15 cellular contexts compared by ENCODE assay signal in genomic region chr3:153247331-153248311, GRCh38.
DNase-seq lines count a peak whose midpoint lies in the region; ATAC-seq, FAIRE-seq and TF ChIP-seq lines count a peak whose summit lies in the region.
"Had no signal": no experiment of that assay in that cellular context is flagged by ENCODE, and none has a peak within 500 bp of the region (broad histone marks: within the 10 kb centered on the region; RNA-seq: fewer than 3 reads in every experiment).

No MANE protein-coding gene starts in this region.

- H3K36me3 ChIP-seq in heart right ventricle (no peaks in the 10 kb centered on the region), K562 (ENCODE audit: control insufficient read depth, insufficient read depth, low read length) (no peaks in the 10 kb centered on the region), muscle layer of duodenum (ENCODE audit: control insufficient read depth in 1 of 2, insufficient read depth in 2 of 2, low read length in 2 of 2) (no peaks in the 10 kb centered on the region), urinary bladder (ENCODE audit: insufficient read depth) (no peaks in the 10 kb centered on the region)
- H3K36me3 ChIP-seq: right lobe of liver had no signal

- BruUV-seq in K562 (replicated peaks; lab: Mats Ljungman, UMichigan), result no TSS peak

- 62 to 75% methylated on average over 7 of the region's 7 CpGs for WGBS in heart right ventricle, 2 donors
- 32% methylated on average over 7 of the region's 7 CpGs for WGBS in K562 (ENCODE audit: insufficient coverage, low coverage, missing lambda C conversion rate)
- 43% methylated on average over 7 of the region's 7 CpGs for WGBS in urinary bladder

- H3K4me1 ChIP-seq in heart right ventricle, result peaks cover 0 to 36% (median 0%) of the 10 kb centered on the region in 9 donors
- no peaks in the 10 kb centered on the region for H3K4me1 ChIP-seq in K562 (replicated peaks in 1 of 2; ENCODE audit: control insufficient read depth in 2 of 2, insufficient read depth in 2 of 2, low read length in 2 of 2)
- peaks cover 3 to 6% of the 10 kb centered on the region in 2 donors for H3K4me1 ChIP-seq in muscle layer of duodenum (ENCODE audit: control insufficient read depth in 1 of 2, insufficient read depth in 2 of 2, low read length in 2 of 2)
- no peaks in the 10 kb centered on the region for H3K4me1 ChIP-seq in urinary bladder (ENCODE audit: insufficient read depth)
- H3K4me1 ChIP-seq: right lobe of liver had no signal

- CTCF ChIA-PET in K562 (lab: Yijun Ruan, JAX; ENCODE audit: low intra/inter-chr PET ratio), result no interaction called here

- TF ChIP-seq RAD21 in K562 (CRISPR knock-in tag; conservative IDR thresholded peaks at IDR 0.05 in 1 of 2, IDR thresholded peaks at IDR 0.05 in 1 of 2), result no peak

- intact Hi-C loops in heart right ventricle (cut with DNase I), result no loop called here
- intact Hi-C loops in left cardiac atrium (cut with DNase I), result no loop called here
- intact Hi-C loops in K562 (cut with micrococcal nuclease), result no loop called here

- H3K4me2 ChIP-seq in K562 (ENCODE audit: insufficient read depth, low read length), result no peak overlapping the region

- TF ChIP-seq POLR2A in K562 (conservative IDR thresholded peaks at IDR 0.05), result no peak

- no peak overlapping the region for H3K9ac ChIP-seq in K562 (ENCODE audit: insufficient read depth in 1 of 2, low read depth in 2 of 2, low read length in 2 of 2)

- H3K27ac ChIP-seq in heart right ventricle (peak overlapping the region in 6 of 10 donors; percentile 17 to 82 (median 44)), K562 (ENCODE audit: extremely low read depth, low read depth, low read length) (no peak overlapping the region), muscle layer of duodenum (ENCODE audit: low read length) (peak overlapping the region; percentile 70), urinary bladder (ENCODE audit: low read depth) (peak overlapping the region; percentile 59)

- POLR2A ChIA-PET in K562 (lab: Yijun Ruan, JAX), result no interaction called here

- H2AFZ ChIP-seq in K562 (ENCODE audit: low read depth, low read length), result peak overlapping the region; percentile 52; the same call in 1 of the 2 replicates

- in situ Hi-C loops in K562 (cut with MboI), result no loop called here

- ATAC-seq in heart right ventricle (peak in 2 of 8 donors; percentile 28 to 42), left cardiac atrium (no peak), K562 (no peak), GM21367 (IDR thresholded peaks at IDR 0.05; ENCODE audit: unreplicated experiment) (no peak)

- no peaks in the 10 kb centered on the region for H4K20me1 ChIP-seq in K562 (replicated peaks; ENCODE audit: control insufficient read depth, insufficient read depth, low read length)

- no peak for TF ChIP-seq CTCF in heart right ventricle (IDR thresholded peaks at IDR 0.05)
- TF ChIP-seq CTCF in K562 (IDR thresholded peaks at IDR 0.05 in 2 of 3, conservative IDR thresholded peaks at IDR 0.05 in 1 of 3; ENCODE audit: insufficient read depth in 2 of 3, low read depth in 1 of 3, low read length in 3 of 3), result no peak

- DNase-seq in heart right ventricle, result no peak
- DNase-seq in left cardiac atrium, result no peak
- DNase-seq in K562 (ENCODE audit: extremely low read depth in 1 of 4, low spot score in 3 of 4), result no peak
- DNase-seq in GM19238 (ENCODE audit: insufficient read length, low spot score), result no peak
- DNase-seq in NCI-H446 (lab: John Stamatoyannopoulos, UW), result no peak
- DNase-seq: activated CD8-positive, alpha-beta memory T cell treated with anti-CD3 and anti-CD28 coated beads for 24 hours; activated effector memory CD4-positive, alpha-beta T cell treated with anti-CD3 and anti-CD28 coated beads, Interleukin-2, amount 50 U/mL, for 16 hours; Kasumi-1; naive B cell; NCI-H187 treated with DMSO at 0.1 percent for 48 hours; right lobe of liver had no signal

- TF ChIP-seq EP300 in K562 (IDR thresholded peaks at IDR 0.05; ENCODE audit: low read length), result no peak

- FAIRE-seq in K562 (lab: Jason Lieb, UNC), result no peak
- FAIRE-seq: TTC549 had no signal

- H3K9me3 ChIP-seq in heart right ventricle (no peaks in the 10 kb centered on the region), K562 (replicated peaks; ENCODE audit: control insufficient read depth, insufficient read depth, low read depth, low read length) (no peaks in the 10 kb centered on the region), muscle layer of duodenum (ENCODE audit: control insufficient read depth in 1 of 2, low read length in 2 of 2) (no peaks in the 10 kb centered on the region)
- H3K9me3 ChIP-seq: right lobe of liver had no signal

- H3K9me1 ChIP-seq in K562 (ENCODE audit: control insufficient read depth, insufficient read depth, low read length), result no peaks in the 10 kb centered on the region

- H3K4me3 ChIP-seq in heart right ventricle (no peak overlapping the region), K562 (no peak overlapping the region), muscle layer of duodenum (ENCODE audit: low read depth in 1 of 2, low read length in 2 of 2) (no peak overlapping the region), urinary bladder (ENCODE audit: low read depth, low read length) (no peak overlapping the region)
- H3K4me3 ChIP-seq: right lobe of liver had no signal

- no peaks in the 10 kb centered on the region for H3K79me2 ChIP-seq in K562 (ENCODE audit: control insufficient read depth, insufficient read depth, low read length)

- H3K27me3 ChIP-seq in heart right ventricle, result no peaks in the 10 kb centered on the region
- no peaks in the 10 kb centered on the region for H3K27me3 ChIP-seq in K562 (ENCODE audit: control insufficient read depth in 2 of 2, insufficient read depth in 2 of 2, low read length in 2 of 2)
- H3K27me3 ChIP-seq in muscle layer of duodenum (ENCODE audit: low read depth, low read length), result no peaks in the 10 kb centered on the region
- H3K27me3 ChIP-seq: right lobe of liver had no signal

TF ChIP-seq in K562, 482 proteins besides CTCF, POLR2A, EP300 and RAD21 (continues in another document):
- TF ChIP-seq ZBTB43 (CRISPR knock-in tag; IDR thresholded peaks at IDR 0.05) (no peak), ZNF3 (CRISPR knock-in tag; IDR thresholded peaks at IDR 0.05) (no peak), HNRNPK (IDR thresholded peaks at IDR 0.05; ENCODE audit: low read depth, low read length, poor library complexity, severe bottlenecking) (no peak), CEBPG (CRISPR knock-in tag; IDR thresholded peaks at IDR 0.05) (no peak), CEBPG (tag; conservative IDR thresholded peaks at IDR 0.05 in 1 of 2, IDR thresholded peaks at IDR 0.05 in 1 of 2) (no peak), ZFP36 (IDR thresholded peaks at IDR 0.05; ENCODE audit: low read depth, low read length, partially characterized antibody) (no peak), JUND (IDR thresholded peaks at IDR 0.05; ENCODE audit: borderline replicate concordance, low read depth, low read length) (no peak), JUND (tag; IDR thresholded peaks at IDR 0.05; ENCODE audit: borderline replicate concordance, low read depth, low read length) (no peak), MCM3 (IDR thresholded peaks at IDR 0.05) (no peak)
- TF ChIP-seq, protein P1, sequence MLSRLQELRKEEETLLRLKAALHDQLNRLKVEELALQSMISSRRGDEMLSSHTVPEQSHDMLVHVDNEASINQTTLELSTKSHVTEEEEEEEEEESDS (CRISPR knock-in tag; IDR thresholded peaks at IDR 0.05), result no peak
- TF ChIP-seq, protein P2, sequence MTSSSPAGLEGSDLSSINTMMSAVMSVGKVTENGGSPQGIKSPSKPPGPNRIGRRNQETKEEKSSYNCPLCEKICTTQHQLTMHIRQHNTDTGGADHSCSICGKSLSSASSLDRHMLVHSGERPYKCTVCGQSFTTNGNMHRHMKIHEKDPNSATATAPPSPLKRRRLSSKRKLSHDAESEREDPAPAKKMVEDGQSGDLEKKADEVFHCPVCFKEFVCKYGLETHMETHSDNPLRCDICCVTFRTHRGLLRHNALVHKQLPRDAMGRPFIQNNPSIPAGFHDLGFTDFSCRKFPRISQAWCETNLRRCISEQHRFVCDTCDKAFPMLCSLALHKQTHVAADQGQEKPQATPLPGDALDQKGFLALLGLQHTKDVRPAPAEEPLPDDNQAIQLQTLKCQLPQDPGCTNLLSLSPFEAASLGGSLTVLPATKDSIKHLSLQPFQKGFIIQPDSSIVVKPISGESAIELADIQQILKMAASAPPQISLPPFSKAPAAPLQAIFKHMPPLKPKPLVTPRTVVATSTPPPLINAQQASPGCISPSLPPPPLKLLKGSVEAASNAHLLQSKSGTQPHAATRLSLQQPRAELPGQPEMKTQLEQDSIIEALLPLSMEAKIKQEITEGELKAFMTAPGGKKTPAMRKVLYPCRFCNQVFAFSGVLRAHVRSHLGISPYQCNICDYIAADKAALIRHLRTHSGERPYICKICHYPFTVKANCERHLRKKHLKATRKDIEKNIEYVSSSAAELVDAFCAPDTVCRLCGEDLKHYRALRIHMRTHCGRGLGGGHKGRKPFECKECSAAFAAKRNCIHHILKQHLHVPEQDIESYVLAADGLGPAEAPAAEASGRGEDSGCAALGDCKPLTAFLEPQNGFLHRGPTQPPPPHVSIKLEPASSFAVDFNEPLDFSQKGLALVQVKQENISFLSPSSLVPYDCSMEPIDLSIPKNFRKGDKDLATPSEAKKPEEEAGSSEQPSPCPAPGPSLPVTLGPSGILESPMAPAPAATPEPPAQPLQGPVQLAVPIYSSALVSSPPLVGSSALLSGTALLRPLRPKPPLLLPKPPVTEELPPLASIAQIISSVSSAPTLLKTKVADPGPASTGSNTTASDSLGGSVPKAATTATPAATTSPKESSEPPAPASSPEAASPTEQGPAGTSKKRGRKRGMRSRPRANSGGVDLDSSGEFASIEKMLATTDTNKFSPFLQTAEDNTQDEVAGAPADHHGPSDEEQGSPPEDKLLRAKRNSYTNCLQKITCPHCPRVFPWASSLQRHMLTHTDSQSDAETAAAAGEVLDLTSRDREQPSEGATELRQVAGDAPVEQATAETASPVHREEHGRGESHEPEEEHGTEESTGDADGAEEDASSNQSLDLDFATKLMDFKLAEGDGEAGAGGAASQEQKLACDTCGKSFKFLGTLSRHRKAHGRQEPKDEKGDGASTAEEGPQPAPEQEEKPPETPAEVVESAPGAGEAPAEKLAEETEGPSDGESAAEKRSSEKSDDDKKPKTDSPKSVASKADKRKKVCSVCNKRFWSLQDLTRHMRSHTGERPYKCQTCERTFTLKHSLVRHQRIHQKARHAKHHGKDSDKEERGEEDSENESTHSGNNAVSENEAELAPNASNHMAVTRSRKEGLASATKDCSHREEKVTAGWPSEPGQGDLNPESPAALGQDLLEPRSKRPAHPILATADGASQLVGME (CRISPR knock-in tag; IDR thresholded peaks at IDR 0.05), result no peak
